In genomic region chr16:85600078-85600477, GRCh38 we compare ENCODE assay signal across 2 cellular contexts.
TF ChIP-seq lines count a peak whose summit lies in the region.

No MANE protein-coding gene starts in this region.

TF ChIP-seq in K562, 482 proteins besides CTCF, POLR2A, EP300 and RAD21:
- TF ChIP-seq MAX (CRISPR knock-in tag; IDR thresholded peaks at IDR 0.05) (no peak), CBFA2T2 (conservative IDR thresholded peaks at IDR 0.05) (no peak), BRF2 (IDR thresholded peaks at IDR 0.05; ENCODE audit: borderline replicate concordance, insufficient read depth, insufficient read length) (no peak), ZNF778 (CRISPR knock-in tag; IDR thresholded peaks at IDR 0.05) (no peak), TEAD1 (CRISPR knock-in tag; IDR thresholded peaks at IDR 0.05) (no peak), CUX1 (CRISPR knock-in tag; IDR thresholded peaks at IDR 0.05) (no peak), RBM22 (IDR thresholded peaks at IDR 0.05; ENCODE audit: low read depth, low read length, poor library complexity, severe bottlenecking) (peak; percentile 32)

TF ChIP-seq in HEK293T, 16 proteins besides CTCF, POLR2A, EP300 and RAD21:
- TF ChIP-seq L3MBTL2 (conservative IDR thresholded peaks at IDR 0.05) (no peak), CTBP1 (IDR thresholded peaks at IDR 0.05; ENCODE audit: borderline replicate concordance) (no peak), PKNOX1 (IDR thresholded peaks at IDR 0.05) (no peak), HDGF (IDR thresholded peaks at IDR 0.05; ENCODE audit: borderline replicate concordance) (no peak), NFRKB (IDR thresholded peaks at IDR 0.05) (no peak)
